ENCODE assay signal across 8 cellular contexts in genomic region chr18:76922107-76922506, GRCh38.
A peak's percentile ranks its signal among the peaks of the same experiment; 100 is the strongest.
DNase-seq lines count a peak whose midpoint lies in the region; ATAC-seq and TF ChIP-seq lines count a peak whose summit lies in the region.

No MANE protein-coding gene starts in this region.

- peak; percentile 99 for ATAC-seq in HG02852 (IDR thresholded peaks at IDR 0.05; ENCODE audit: unreplicated experiment)

- DNase-seq in 8988T = peak; percentile 17
- DNase-seq in GM13977 (ENCODE audit: low spot score) = peak; percentile 78
- DNase-seq in NCI-H1694 (lab: John Stamatoyannopoulos, UW) = peak; percentile 16
- peak; percentile 14 to 15 for DNase-seq in activated CD4-positive, alpha-beta T cell treated with anti-CD3 and anti-CD28 coated beads for 24 hours (ENCODE audit: low read depth in 2 of 2)
- peak; percentile 59 to 73 for DNase-seq in dermis microvascular lymphatic vessel endothelial cell (ENCODE audit: low read depth in 2 of 2)
- peak; percentile 77 for DNase-seq in midbrain (lab: John Stamatoyannopoulos, UW)
- peak; percentile 92 for DNase-seq in superior temporal gyrus (ENCODE audit: extremely low spot score)

- in situ Hi-C loops in GM13977 (cut with MboI; ENCODE audit: low pct_unique_long_range_greater_than_20kb, low sequenced_read_pairs, unreplicated experiment) = no loop called here

- peak; percentile 90 for TF ChIP-seq CTCF in GM13977 (IDR thresholded peaks at IDR 0.05; ENCODE audit: extremely low read depth, insufficient read depth, missing control alignments)

Comparison
In these comparisons a context has a peak if more than half of its experiments do, and no peak if none do; other contexts are left out.
1. Peak in every context shown above with its lines: DNase-seq and ATAC-seq.
2. DNase-seq: peak in every context shown above with its lines; median percentile 92 in superior temporal gyrus; 78 in GM13977; 77 in midbrain; 66 in dermis microvascular lymphatic vessel endothelial cell; 17 in 8988T; 16 in NCI-H1694; 14 in activated CD4-positive, alpha-beta T cell treated with anti-CD3 and anti-CD28 coated beads for 24 hours.